ENCODE assay signal across 1 cellular context in the genomic region with DNA sequence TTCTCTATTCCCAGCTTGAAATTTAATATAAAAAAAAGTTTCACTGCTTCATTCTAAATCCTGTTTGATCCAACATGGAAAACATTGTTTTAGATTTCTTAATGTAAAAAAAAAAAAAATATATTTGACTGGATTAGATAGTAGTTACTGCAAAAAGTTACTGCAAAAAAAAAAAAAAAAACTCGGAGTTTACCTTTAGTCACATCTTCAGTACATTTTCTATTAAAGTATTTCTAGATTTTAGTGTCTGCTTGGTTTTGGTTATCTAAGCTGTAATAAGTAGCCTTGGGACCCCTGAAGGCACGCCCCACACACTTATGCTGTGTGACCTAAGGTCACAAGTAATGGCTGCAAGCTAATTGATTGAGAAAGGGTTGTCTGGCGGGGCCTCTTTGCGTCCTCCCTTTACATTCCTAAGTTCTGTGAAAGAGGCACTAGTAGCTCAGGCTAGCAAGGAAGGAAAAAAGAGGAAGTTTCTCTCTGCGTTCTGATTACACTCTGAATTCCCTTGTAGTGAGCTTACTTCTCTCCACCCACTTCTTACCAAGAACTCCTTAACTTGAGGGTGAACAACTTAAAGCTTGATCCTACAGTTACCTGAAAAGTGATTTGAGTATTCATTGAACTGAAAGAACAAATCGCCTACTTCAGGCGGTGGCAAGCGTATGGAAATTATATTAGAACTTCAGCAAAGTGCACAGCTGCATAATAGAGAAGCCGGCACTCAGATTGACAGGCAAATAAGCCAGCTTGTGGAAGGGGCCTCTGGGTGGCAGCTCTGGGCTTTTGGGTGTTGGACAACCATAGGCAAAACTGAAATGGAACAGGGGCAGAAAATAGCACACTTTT.
TF ChIP-seq lines count a peak whose summit lies in the region.

No MANE protein-coding gene starts in this region.

TF ChIP-seq in liver, 16 proteins besides CTCF, POLR2A, EP300 and RAD21 (continued from another document):
- TF ChIP-seq, protein P1, sequence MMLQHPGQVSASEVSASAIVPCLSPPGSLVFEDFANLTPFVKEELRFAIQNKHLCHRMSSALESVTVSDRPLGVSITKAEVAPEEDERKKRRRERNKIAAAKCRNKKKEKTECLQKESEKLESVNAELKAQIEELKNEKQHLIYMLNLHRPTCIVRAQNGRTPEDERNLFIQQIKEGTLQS (IDR thresholded peaks at IDR 0.05): no peak
- TF ChIP-seq JUND (IDR thresholded peaks at IDR 0.05) (no peak), FOXA1 (IDR thresholded peaks at IDR 0.05) (no peak), NR2F2 (IDR thresholded peaks at IDR 0.05) (no peak)
- TF ChIP-seq, protein P2, sequence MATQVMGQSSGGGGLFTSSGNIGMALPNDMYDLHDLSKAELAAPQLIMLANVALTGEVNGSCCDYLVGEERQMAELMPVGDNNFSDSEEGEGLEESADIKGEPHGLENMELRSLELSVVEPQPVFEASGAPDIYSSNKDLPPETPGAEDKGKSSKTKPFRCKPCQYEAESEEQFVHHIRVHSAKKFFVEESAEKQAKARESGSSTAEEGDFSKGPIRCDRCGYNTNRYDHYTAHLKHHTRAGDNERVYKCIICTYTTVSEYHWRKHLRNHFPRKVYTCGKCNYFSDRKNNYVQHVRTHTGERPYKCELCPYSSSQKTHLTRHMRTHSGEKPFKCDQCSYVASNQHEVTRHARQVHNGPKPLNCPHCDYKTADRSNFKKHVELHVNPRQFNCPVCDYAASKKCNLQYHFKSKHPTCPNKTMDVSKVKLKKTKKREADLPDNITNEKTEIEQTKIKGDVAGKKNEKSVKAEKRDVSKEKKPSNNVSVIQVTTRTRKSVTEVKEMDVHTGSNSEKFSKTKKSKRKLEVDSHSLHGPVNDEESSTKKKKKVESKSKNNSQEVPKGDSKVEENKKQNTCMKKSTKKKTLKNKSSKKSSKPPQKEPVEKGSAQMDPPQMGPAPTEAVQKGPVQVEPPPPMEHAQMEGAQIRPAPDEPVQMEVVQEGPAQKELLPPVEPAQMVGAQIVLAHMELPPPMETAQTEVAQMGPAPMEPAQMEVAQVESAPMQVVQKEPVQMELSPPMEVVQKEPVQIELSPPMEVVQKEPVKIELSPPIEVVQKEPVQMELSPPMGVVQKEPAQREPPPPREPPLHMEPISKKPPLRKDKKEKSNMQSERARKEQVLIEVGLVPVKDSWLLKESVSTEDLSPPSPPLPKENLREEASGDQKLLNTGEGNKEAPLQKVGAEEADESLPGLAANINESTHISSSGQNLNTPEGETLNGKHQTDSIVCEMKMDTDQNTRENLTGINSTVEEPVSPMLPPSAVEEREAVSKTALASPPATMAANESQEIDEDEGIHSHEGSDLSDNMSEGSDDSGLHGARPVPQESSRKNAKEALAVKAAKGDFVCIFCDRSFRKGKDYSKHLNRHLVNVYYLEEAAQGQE (IDR thresholded peaks at IDR 0.05): peak; percentile 50
